ENCODE assay signal across 15 cellular contexts in the genomic region with DNA sequence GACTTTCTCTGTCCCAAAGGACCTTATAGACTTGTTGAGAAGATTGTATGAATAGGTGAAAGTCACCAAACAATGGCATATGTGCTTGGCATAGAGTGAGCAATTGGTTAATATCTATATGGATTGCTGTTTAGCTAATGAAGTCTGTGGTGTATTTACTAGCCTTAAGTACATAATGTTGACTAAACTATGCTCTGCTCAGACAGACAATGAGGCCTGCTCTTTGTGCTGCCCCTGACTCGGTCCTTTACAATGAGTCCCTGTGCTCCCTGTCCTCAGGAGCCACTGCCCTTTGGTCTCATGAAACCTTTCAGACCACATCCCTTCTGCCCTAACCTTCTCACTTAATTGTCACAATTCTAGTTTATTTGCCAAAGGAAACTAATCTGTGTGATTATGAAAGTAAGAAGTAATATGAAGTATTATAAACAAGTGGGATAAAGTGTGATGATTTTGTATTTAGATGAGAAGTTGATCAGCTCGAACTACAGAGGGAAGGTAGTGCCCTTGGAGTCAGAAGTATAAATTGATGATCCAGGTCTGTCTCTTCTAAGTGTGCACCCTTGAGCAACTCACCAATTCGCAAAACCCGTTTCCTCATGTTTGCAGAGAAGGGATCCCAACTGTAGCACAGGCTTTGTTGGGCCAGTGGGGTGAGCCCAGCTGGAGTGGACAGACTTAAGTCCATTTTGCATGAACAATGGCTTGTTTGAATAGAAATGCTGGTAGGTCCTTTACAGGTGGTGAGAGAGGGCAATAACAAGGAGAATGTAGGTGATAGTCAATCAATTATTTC. TPM values are rescaled to one million over a fixed set of nuclear protein-coding genes. Genes with fewer than 3 reads are reported as not detected.
"Had no signal": no experiment of that assay in that cellular context is flagged by ENCODE, and none has a peak within 500 bp of the region (broad histone marks: within the 10 kb centered on the region; RNA-seq: fewer than 3 reads in every experiment).

No MANE protein-coding gene starts in this region.

- H3K27ac ChIP-seq: ascending aorta, esophagus muscularis mucosa, gastroesophageal sphincter, heart left ventricle, parathyroid adenoma, sigmoid colon had no signal

- H3K79me2 ChIP-seq: parathyroid adenoma had no signal

- H3K9ac ChIP-seq: parathyroid adenoma had no signal

- H3K4me3 ChIP-seq: ascending aorta, breast epithelium, esophagus muscularis mucosa, gastroesophageal sphincter, heart left ventricle, sigmoid colon had no signal

- H3K4me1 ChIP-seq: ascending aorta, breast epithelium, esophagus muscularis mucosa, gastroesophageal sphincter, heart left ventricle, parathyroid adenoma, sigmoid colon had no signal

- H3K9me3 ChIP-seq: ascending aorta, breast epithelium, esophagus muscularis mucosa, gastroesophageal sphincter, heart left ventricle, sigmoid colon had no signal

- H3K36me3 ChIP-seq: ascending aorta, breast epithelium, esophagus muscularis mucosa, gastroesophageal sphincter, heart left ventricle, sigmoid colon had no signal

- ATAC-seq: gastroesophageal sphincter; heart left ventricle; left ventricle myocardium superior; natural killer cell treated with Interleukin-12 subunit alpha and Interleukin-12 subunit beta and Interleukin-15 and Interleukin-18, amount 100 ng/mL, for 72 hours; stimulated activated naive B cell treated with anti-CD40 and anti-IgM and Interleukin-4, amounts not matched to agents 10 μg/mL and 1 μg/mL and 100 μg/mL, for 72 hours; T-cell had no signal

- FAIRE-seq: endothelial cell of umbilical vein had no signal

- H3K27me3 ChIP-seq: ascending aorta, breast epithelium, esophagus muscularis mucosa, gastroesophageal sphincter, heart left ventricle, sigmoid colon had no signal

- DNase-seq: activated gamma-delta T cell; effector memory CD4-positive, alpha-beta T cell; heart left ventricle; left ventricle myocardium superior; sigmoid colon; stimulated activated naive B cell treated with anti-CD40 and anti-IgM and Interleukin-4, amounts not matched to agents 10 μg/mL and 1 μg/mL and 100 μg/mL, for 72 hours; T-cell had no signal

- H2AFZ ChIP-seq: parathyroid adenoma had no signal

RNA-seq across cellular contexts. Expression of a gene that starts 21.0 kb away (rescaled TPM):
- total RNA-seq: activated CD8-positive, alpha-beta memory T cell treated with anti-CD3 and anti-CD28 coated beads for 36 hours; natural killer cell treated with Interleukin-12 subunit alpha and Interleukin-12 subunit beta and Interleukin-15 and Interleukin-18, amount 100 ng/mL, for 72 hours had no signal
